Comparison of ENCODE assay signal across 8 cellular contexts in the genomic region with DNA sequence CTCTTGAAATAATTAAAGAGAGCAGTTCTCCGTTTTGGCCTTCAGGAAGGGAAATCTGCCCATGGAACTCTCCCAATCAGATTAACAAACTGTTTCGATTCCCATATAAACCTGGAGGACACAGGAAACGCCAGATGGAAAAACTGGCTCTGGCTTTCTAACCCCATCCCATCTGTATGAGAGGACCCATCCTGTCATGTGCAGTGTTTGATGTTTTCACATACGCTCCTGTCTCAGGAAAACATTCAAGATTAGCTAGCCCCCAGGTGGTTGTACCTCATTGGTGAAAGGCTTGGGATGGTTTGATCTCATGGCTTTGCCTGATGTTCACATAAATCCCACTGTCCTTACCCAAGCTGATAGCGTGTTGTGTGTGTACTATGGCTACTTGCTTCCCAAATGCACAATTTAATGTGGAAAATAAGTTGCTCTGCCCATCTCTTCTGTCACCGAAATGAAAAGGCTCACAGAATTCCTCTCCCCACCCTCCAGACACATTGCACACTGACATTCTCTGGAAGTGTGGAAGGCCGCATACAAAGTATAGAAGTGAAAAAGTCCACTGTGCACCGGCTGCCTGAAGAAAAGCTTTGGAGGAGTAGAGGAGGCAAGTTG. TPM values are rescaled to one million over a fixed set of nuclear protein-coding genes. Genes with fewer than 3 reads are reported as not detected.
DNase-seq lines count a peak whose midpoint lies in the region; ATAC-seq, FAIRE-seq and TF ChIP-seq lines count a peak whose summit lies in the region.

No MANE protein-coding gene starts in this region.

- FAIRE-seq in GM12892 (lab: Jason Lieb, UNC): no peak

- BruUV-seq in mammary epithelial cell (replicated peaks; lab: Mats Ljungman, UMichigan): TSS peak; percentile 70

- H3K4me1 ChIP-seq in mammary epithelial cell (ENCODE audit: insufficient read depth, low read length): peaks cover 8% of the 10 kb centered on the region

- H3K27me3 Mint-ChIP-seq in nephron progenitor cell (ENCODE audit: low read depth, poor library complexity): no peaks in the 10 kb centered on the region

- H3K9ac ChIP-seq in mammary epithelial cell (ENCODE audit: insufficient read depth, low read length): no peak overlapping the region

- H3K79me2 ChIP-seq in mammary epithelial cell (ENCODE audit: insufficient read depth, low read length): peaks cover 14% of the 10 kb centered on the region

- H3K27me3 ChIP-seq in mammary epithelial cell (ENCODE audit: insufficient read depth, low read length): no peaks in the 10 kb centered on the region

- H3K4me3 Mint-ChIP-seq in nephron progenitor cell: peak overlapping the region; percentile 55

- no peak overlapping the region for H3K4me3 ChIP-seq in mammary epithelial cell (replicated peaks in 1 of 3; ENCODE audit: insufficient read depth in 1 of 3, low read depth in 2 of 3, low read length in 3 of 3)

- dilution Hi-C loops in mammary epithelial cell (cut with HindIII; ENCODE audit: low sequenced_read_pairs): loop anchor here (5.0 kb wide), 1 partner anchor 129 kb away; no protein-coding TSS in a partner anchor

- in situ Hi-C loops in mammary epithelial cell (cut with MboI; ENCODE audit: low sequenced_read_pairs in 2 of 2): loop anchor here in 1 of 2 donors (10.0 kb wide), 1 partner anchor 127 kb away; no protein-coding TSS in a partner anchor

- TF ChIP-seq CTCF in mammary epithelial cell (conservative IDR thresholded peaks at IDR 0.05 in 1 of 2, IDR thresholded peaks at IDR 0.05 in 1 of 2; ENCODE audit: extremely low read depth in 1 of 2, insufficient read depth in 1 of 2, low read depth in 1 of 2, low read length in 2 of 2) (no peak), nephron progenitor cell (IDR thresholded peaks at IDR 0.05) (no peak)

- peaks cover 46% of the 10 kb centered on the region for H3K4me1 Mint-ChIP-seq in nephron progenitor cell

- no peak overlapping the region for H2AFZ ChIP-seq in mammary epithelial cell (ENCODE audit: low read depth, low read length)

- H3K27ac ChIP-seq in mammary epithelial cell (ENCODE audit: insufficient read depth, low read depth, low read length): no peak overlapping the region

- H3K9me3 ChIP-seq in mammary epithelial cell (replicated peaks; ENCODE audit: insufficient read depth, low read length): no peaks in the 10 kb centered on the region

- TF ChIP-seq POLR2A in GM12892 (IDR thresholded peaks at IDR 0.05; ENCODE audit: low read depth, low read length): peak; percentile 58

- H3K36me3 Mint-ChIP-seq in nephron progenitor cell (ENCODE audit: low read depth): peaks cover 33% of the 10 kb centered on the region

- no peak for ATAC-seq in GM21717 (IDR thresholded peaks at IDR 0.05; ENCODE audit: unreplicated experiment)
- ATAC-seq in HG02571 (IDR thresholded peaks at IDR 0.05; ENCODE audit: unreplicated experiment): no peak
- no peak for ATAC-seq in GM21381 (IDR thresholded peaks at IDR 0.05; ENCODE audit: unreplicated experiment)

- CTCF ChIA-PET in mammary epithelial cell (lab: Charles Lee; ENCODE audit: low non-redundant PET): interaction anchor here (0.6 to 0.7 kb wide), 2 partner anchors 89 to 132 kb away, joined by 3 read pairs; no protein-coding TSS in a partner anchor

- H3K36me3 ChIP-seq in mammary epithelial cell (ENCODE audit: insufficient read depth, low read length): peaks cover 17% of the 10 kb centered on the region

- H3K4me2 ChIP-seq in mammary epithelial cell (ENCODE audit: insufficient read depth, low read depth, low read length): no peak overlapping the region

- intact Hi-C loops in mammary epithelial cell (cut with micrococcal nuclease): loop anchor here (1.0 to 5.0 kb wide), 3 partner anchors 54 to 269 kb away; no protein-coding TSS in a partner anchor

- H3K27ac Mint-ChIP-seq in nephron progenitor cell: peak overlapping the region; percentile 16

- no peaks in the 10 kb centered on the region for H3K9me3 Mint-ChIP-seq in nephron progenitor cell

- DNase-seq in GM12892 (ENCODE audit: insufficient read length) (no peak), MV-4-11 (lab: John Stamatoyannopoulos, UW) (peak; percentile 39), mammary epithelial cell (peak; percentile 9), nephron progenitor cell (no peak), islet precursor cell (no peak)

- H4K20me1 ChIP-seq in mammary epithelial cell (ENCODE audit: insufficient read depth, low read length): no peaks in the 10 kb centered on the region

- 51% methylated on average over 7 of the region's 8 CpGs for WGBS in mammary epithelial cell (ENCODE audit: low coverage, missing lambda C conversion rate)

RNA-seq across cellular contexts. Expression of a gene that starts 18.2 kb away (rescaled TPM):
- 7.7 TPM for polyA plus RNA-seq in GM12892 (2012; ENCODE audit: missing spikeins)
- 10 to 100 TPM; 18.8 to 36.8 TPM for total RNA-seq in mammary epithelial cell
- polyA plus RNA-seq in mammary epithelial cell: 5.3 TPM
- 3.7 TPM for polyA minus RNA-seq in mammary epithelial cell

Comparison
In these comparisons a context has a peak if more than half of its experiments do, and no peak if none do; other contexts are left out.
1. DNase-seq: peak in MV-4-11 (single experiment) and mammary epithelial cell (single experiment); none in GM12892 (single experiment), nephron progenitor cell (single experiment) and islet precursor cell (single experiment).